Comparison of ENCODE assay signal across 8 cellular contexts in genomic region chr17:74210191-74211140, GRCh38.
DNase-seq lines count a peak whose midpoint lies in the region; ATAC-seq and TF ChIP-seq lines count a peak whose summit lies in the region.

No MANE protein-coding gene starts in this region.

- peak; percentile 97 for TF ChIP-seq CTCF in WI38 (IDR thresholded peaks at IDR 0.05; ENCODE audit: low read depth, low read length)

- in situ Hi-C loops in T47D (cut with HindIII; ENCODE audit: low pct_unique_long_range_greater_than_20kb, low sequenced_read_pairs): no loop called here

- ATAC-seq in HG02588 (IDR thresholded peaks at IDR 0.05; ENCODE audit: unreplicated experiment): no peak

- no peak overlapping the region for H3K4me3 ChIP-seq in WI38 (ENCODE audit: low read depth, low read length)

- peak; percentile 43 for DNase-seq in NCI-H2107 treated with DMSO at 0.1 percent for 48 hours (lab: John Stamatoyannopoulos, UW; ENCODE audit: unreplicated experiment)
- DNase-seq in NCI-H2107 (lab: John Stamatoyannopoulos, UW): no peak
- DNase-seq in NCI-H1105 treated with DMSO at 0.1 percent for 48 hours (lab: John Stamatoyannopoulos, UW): peak; percentile 29
- DNase-seq in T47D (ENCODE audit: low read depth in 1 of 2, low spot score in 1 of 2): peak; percentile 77 to 80
- DNase-seq in inferior parietal cortex (ENCODE audit: extremely low spot score): peak; percentile 69
- DNase-seq in stimulated activated CD4-positive, alpha-beta T cell treated with anti-CD3 and anti-CD28 coated beads, Interleukin-15, amount 100 ng/mL, for 48 hours (ENCODE audit: low read depth in 2 of 2): peak; percentile 60 to 72
